ENCODE assay signal across 14 cellular contexts in genomic region chr3:177626014-177626413, GRCh38.
A peak's percentile ranks its signal among the peaks of the same experiment; 100 is the strongest.
DNase-seq lines count a peak whose midpoint lies in the region; ATAC-seq and TF ChIP-seq lines count a peak whose summit lies in the region.
"Had no signal": no experiment of that assay in that cellular context is flagged by ENCODE, and none has a peak within 500 bp of the region (broad histone marks: within the 10 kb centered on the region; RNA-seq: fewer than 3 reads in every experiment).

No MANE protein-coding gene starts in this region.

- H4K20me1 ChIP-seq in osteoblast (ENCODE audit: insufficient read depth, low read length): no peaks in the 10 kb centered on the region
- H4K20me1 ChIP-seq: BLaER1 had no signal

- no peaks in the 10 kb centered on the region for H3K9me3 ChIP-seq in osteoblast (ENCODE audit: low read depth, low read length)
- H3K9me3 ChIP-seq in colonic mucosa: no peaks in the 10 kb centered on the region
- H3K9me3 ChIP-seq in heart right ventricle: peaks cover 0 to 6% (median 0%) of the 10 kb centered on the region in 11 donors

- WGBS in heart right ventricle, 2 donors: 87 to 90% methylated on average over 2 of the region's 2 CpGs

- no peaks in the 10 kb centered on the region for H3K36me3 ChIP-seq in osteoblast (ENCODE audit: insufficient read depth, low read length)
- H3K36me3 ChIP-seq in colonic mucosa: no peaks in the 10 kb centered on the region
- no peaks in the 10 kb centered on the region for H3K36me3 ChIP-seq in heart right ventricle

- intact Hi-C loops in colonic mucosa (cut with DNase I) (no loop called here), heart right ventricle (cut with DNase I) (loop anchor here in 1 of 10 donors (10.0 kb wide), 1 partner anchor 261 kb away; no protein-coding TSS in a partner anchor)

- no peaks in the 10 kb centered on the region for H3K79me2 ChIP-seq in osteoblast (ENCODE audit: insufficient read depth, low read length)

- no peak for ATAC-seq in GM18520 (IDR thresholded peaks at IDR 0.05; ENCODE audit: unreplicated experiment)
- no peak for ATAC-seq in heart right ventricle

- H3K4me1 ChIP-seq in osteoblast (ENCODE audit: insufficient read depth, low read length): peaks cover 5% of the 10 kb centered on the region
- no peaks in the 10 kb centered on the region for H3K4me1 ChIP-seq in colonic mucosa
- peaks cover 0 to 29% (median 17%) of the 10 kb centered on the region in 9 donors for H3K4me1 ChIP-seq in heart right ventricle

- no peak overlapping the region for H3K4me3 ChIP-seq in osteoblast (ENCODE audit: insufficient read depth, low read length)
- no peak overlapping the region for H3K4me3 ChIP-seq in colonic mucosa
- no peak overlapping the region for H3K4me3 ChIP-seq in heart right ventricle
- H3K4me3 ChIP-seq: BLaER1 had no signal

- H2AFZ ChIP-seq in osteoblast (ENCODE audit: low read length): peak overlapping the region; percentile 30

- H3K27me3 ChIP-seq in osteoblast (ENCODE audit: insufficient read depth, low read length): no peaks in the 10 kb centered on the region
- no peaks in the 10 kb centered on the region for H3K27me3 ChIP-seq in colonic mucosa
- no peaks in the 10 kb centered on the region for H3K27me3 ChIP-seq in heart right ventricle
- H3K27me3 ChIP-seq: BLaER1 had no signal

- no peak overlapping the region for H3K27ac ChIP-seq in osteoblast (ENCODE audit: low read depth, low read length)
- no peak overlapping the region for H3K27ac ChIP-seq in caudate nucleus (ENCODE audit: low read depth, low read length)
- H3K27ac ChIP-seq in colonic mucosa: no peak overlapping the region
- H3K27ac ChIP-seq in heart right ventricle: no peak overlapping the region
- H3K27ac ChIP-seq: BLaER1 had no signal

- DNase-seq in NCI-H82 (lab: John Stamatoyannopoulos, UW) (peak; percentile 65), fibroblast of gingiva (ENCODE audit: low read depth) (peak; percentile 28), osteoblast (ENCODE audit: insufficient read length, low spot score, missing footprints) (no peak), caudate nucleus (lab: John Stamatoyannopoulos, UW) (no peak), colonic mucosa (no peak), heart right ventricle (no peak)
- DNase-seq: 8988T; CD4-positive, alpha-beta memory T cell; DMS153; DMS79; GF-D8; H9 had no signal

- H3K4me2 ChIP-seq in osteoblast (ENCODE audit: insufficient read depth, low read length): no peak overlapping the region
- H3K4me2 ChIP-seq: BLaER1 had no signal

- no peak overlapping the region for H3K9ac ChIP-seq in colonic mucosa (ENCODE audit: low read depth in 2 of 2, low read length in 2 of 2)
- H3K9ac ChIP-seq: BLaER1 had no signal

- TF ChIP-seq CTCF in osteoblast (IDR thresholded peaks at IDR 0.05; ENCODE audit: extremely low read depth, low read depth, low read length): no peak
- no peak for TF ChIP-seq CTCF in colonic mucosa (IDR thresholded peaks at IDR 0.05)
- no peak for TF ChIP-seq CTCF in heart right ventricle (IDR thresholded peaks at IDR 0.05)

Comparison
In these comparisons a context has a peak if more than half of its experiments do, and no peak if none do; other contexts are left out.
1. DNase-seq: peak in NCI-H82 (single experiment) and fibroblast of gingiva (single experiment); none in osteoblast (single experiment), caudate nucleus (0 of 61), colonic mucosa (single experiment) and heart right ventricle (0 of 2).